Comparison of ENCODE assay signal across 8 cellular contexts in genomic region chr20:38217791-38218565, GRCh38. TPM values are rescaled to one million over a fixed set of nuclear protein-coding genes. Genes with fewer than 3 reads are reported as not detected.
A peak's percentile ranks its signal among the peaks of the same experiment; 100 is the strongest.
DNase-seq lines count a peak whose midpoint lies in the region; ATAC-seq and TF ChIP-seq lines count a peak whose summit lies in the region.
"Had no signal": no experiment of that assay in that cellular context is flagged by ENCODE, and none has a peak within 500 bp of the region (broad histone marks: within the 10 kb centered on the region; RNA-seq: fewer than 3 reads in every experiment).

No MANE protein-coding gene starts in this region.

- intact Hi-C loops in HCT116 (cut with micrococcal nuclease): no loop called here
- intact Hi-C loops in right cardiac atrium (cut with DNase I): loop anchor here in 3 of 4 donors (5.0 kb wide), 3 partner anchors 51 to 161 kb away; partner anchors contain the start of gene TGM2 (in 1 of the 3)

- POLR2A ChIA-PET in HCT116 (lab: Charles Lee): no interaction called here

- H3K4me3 ChIP-seq in HCT116 (replicated peaks in 1 of 2; ENCODE audit: low read depth in 1 of 2, low read length in 2 of 2): peak overlapping the region in 1 of 2 experiments; percentile 26; a peak in 2 of 4 replicates
- no peak overlapping the region for H3K4me3 ChIP-seq in right cardiac atrium (ENCODE audit: low read length)
- no peak overlapping the region for H3K4me3 ChIP-seq in thoracic aorta

- TF ChIP-seq POLR2A in HCT116 (IDR thresholded peaks at IDR 0.05; ENCODE audit: borderline replicate concordance, extremely low read depth, insufficient read depth, insufficient read length): no peak

- WGBS in right cardiac atrium: 43% methylated on average over 15 of the region's 15 CpGs

- peak overlapping the region; percentile 46 for H3K9ac ChIP-seq in HCT116 (ENCODE audit: low read length)

- no peak overlapping the region for H3K27ac ChIP-seq in HCT116 (ENCODE audit: low read depth, low read length)
- peak overlapping the region; percentile 49 for H3K27ac ChIP-seq in right cardiac atrium (ENCODE audit: low read length)
- H3K27ac ChIP-seq in thoracic aorta: peak overlapping the region; percentile 45 to 52

- CTCF ChIA-PET in HCT116 (lab: Charles Lee): interaction anchor here (1.2 to 1.7 kb wide), 3 partner anchors 9 to 654 kb away, joined by 5 to 8 read pairs (median 5); no protein-coding TSS in a partner anchor

- BruUV-seq in HCT116 (replicated peaks; lab: Mats Ljungman, UMichigan): no TSS peak

- no peak overlapping the region for H2AFZ ChIP-seq in HCT116 (ENCODE audit: low read depth, low read length, poor library complexity, severe bottlenecking)

- H3K27me3 ChIP-seq in HCT116 (ENCODE audit: insufficient read depth, low read length): no peaks in the 10 kb centered on the region
- H3K27me3 ChIP-seq in right cardiac atrium (ENCODE audit: control insufficient read depth, insufficient read depth): no peaks in the 10 kb centered on the region
- H3K27me3 ChIP-seq in thoracic aorta (replicated peaks; ENCODE audit: insufficient read depth): no peaks in the 10 kb centered on the region

- no peaks in the 10 kb centered on the region for H3K79me2 ChIP-seq in HCT116 (ENCODE audit: insufficient read depth, low read length)

- no peaks in the 10 kb centered on the region for H4K20me1 ChIP-seq in HCT116 (ENCODE audit: insufficient read depth)

- H3K4me1 ChIP-seq in HCT116 (ENCODE audit: control insufficient read depth in 1 of 2, insufficient read depth in 2 of 2, low read length in 2 of 2) (peaks cover 8 to 34% of the 10 kb centered on the region in 2 experiments), right cardiac atrium (ENCODE audit: control insufficient read depth, insufficient read depth, low read length) (no peaks in the 10 kb centered on the region), thoracic aorta (ENCODE audit: control insufficient read depth in 1 of 2, low read depth in 2 of 2) (peaks cover 3 to 15% of the 10 kb centered on the region in 2 donors)

- RAD21 ChIA-PET in HCT116 (lab: Charles Lee; ENCODE audit: low non-redundant PET in 1 of 2, low total read pairs in 2 of 2, uncharacterized antibody in 2 of 2, unreplicated experiment in 2 of 2): interaction anchor here (0.9 to 1.4 kb wide), 2 partner anchors 160 kb away, joined by 3 to 4 read pairs; no protein-coding TSS in a partner anchor

- TF ChIP-seq RAD21 in HCT116 (IDR thresholded peaks at IDR 0.05; ENCODE audit: low read depth): no peak

- H3K36me3 ChIP-seq in HCT116 (ENCODE audit: control insufficient read depth in 1 of 2, insufficient read depth in 2 of 2, low read length in 2 of 2) (no peaks in the 10 kb centered on the region), thoracic aorta (peaks cover 6% of the 10 kb centered on the region)

- DNase-seq in HCT116 (ENCODE audit: low read depth, low spot score): peak; percentile 36
- DNase-seq in amniotic stem cell (lab: John Stamatoyannopoulos, UW): peak; percentile 96
- peak; percentile 80 to 84 (median 81) for DNase-seq in right cardiac atrium
- DNase-seq in thoracic aorta (ENCODE audit: low spot score): peak; percentile 68
- no peak for DNase-seq in stimulated activated CD4-positive, alpha-beta T cell treated with anti-CD3 and anti-CD28 coated beads, Interleukin-4, amount 100 ng/mL, for 1 hour
- DNase-seq: activated T-cell treated with anti-CD3 and anti-CD28 coated beads, Interleukin-2, amount 50 U/mL, for 48 hours had no signal

- H3K9me3 ChIP-seq in HCT116 (ENCODE audit: control insufficient read depth in 1 of 2, insufficient read depth in 1 of 2, low read depth in 1 of 2, low read length in 2 of 2) (no peaks in the 10 kb centered on the region), right cardiac atrium (ENCODE audit: control insufficient read depth, low read length) (no peaks in the 10 kb centered on the region), thoracic aorta (no peaks in the 10 kb centered on the region)

- H3K4me2 ChIP-seq in HCT116 (ENCODE audit: low read length): peak overlapping the region; percentile 73

- no peaks in the 10 kb centered on the region for H3K9me2 ChIP-seq in HCT116 (ENCODE audit: insufficient read depth)

- TF ChIP-seq CTCF in HCT116 (IDR thresholded peaks at IDR 0.05 in 2 of 3, conservative IDR thresholded peaks at IDR 0.05 in 1 of 3; ENCODE audit: borderline replicate concordance in 1 of 3, insufficient read depth in 1 of 3, low read depth in 2 of 3, low read length in 2 of 3) (no peak), thoracic aorta (IDR thresholded peaks at IDR 0.05) (no peak)

- ATAC-seq in HCT116 (peak; percentile 81), right cardiac atrium (peak; percentile 23 to 68), thoracic aorta (ENCODE audit: insufficient number of reproducible peaks, low FRiP score, low read depth) (peak; percentile 57), GM18498 (IDR thresholded peaks at IDR 0.05; ENCODE audit: unreplicated experiment) (no peak), GM18858 (IDR thresholded peaks at IDR 0.05; ENCODE audit: unreplicated experiment) (no peak)

TF ChIP-seq in HCT116, 20 proteins besides CTCF, POLR2A, EP300 and RAD21:
- TF ChIP-seq EGR1 (IDR thresholded peaks at IDR 0.05; ENCODE audit: low read depth): peak; percentile 91
- no peak for TF ChIP-seq EZH2phosphoT487 (IDR thresholded peaks at IDR 0.05; ENCODE audit: borderline replicate concordance)
- no peak for TF ChIP-seq ATF3 (IDR thresholded peaks at IDR 0.05)
- peak; percentile 70; the same call in 1 of the 2 replicates for TF ChIP-seq FOSL1 (IDR thresholded peaks at IDR 0.05; ENCODE audit: low read depth)
- TF ChIP-seq ZBTB33 (IDR thresholded peaks at IDR 0.05; ENCODE audit: extremely low read depth, insufficient replicate concordance, low read length): no peak

RNA-seq across cellular contexts. Expression of gene KIAA1755, which starts 42.6 kb away (rescaled TPM):
- total RNA-seq in HCT116 (2021; ENCODE audit: unreplicated experiment): not detected
- 0.04 TPM in 1 of 2 replicates, not detected in the other for polyA plus RNA-seq in HCT116 (2012)
- total RNA-seq in right cardiac atrium: 10 to 100 TPM; 13.6 to 18.7 (median 17.5) TPM
- 5.8 TPM for polyA plus RNA-seq in right cardiac atrium
- 10 to 100 TPM; 11.0 to 45.4 TPM for total RNA-seq in thoracic aorta

RNA-seq across cellular contexts. Expression of gene TGM2, which starts 52.9 kb away (rescaled TPM):
- total RNA-seq in HCT116 (2021; ENCODE audit: unreplicated experiment) (6.1 TPM), right cardiac atrium (1,000 to 10,000 TPM in 3 of 4 donors, 100 to 1,000 TPM in 1; 963 to 1,731 (median 1,257) TPM), thoracic aorta (100 to 1,000 TPM; 371 to 755 TPM)
- 8.2 and 9.5 TPM in 2 replicates for polyA plus RNA-seq in HCT116 (2012)
- 447 TPM for polyA plus RNA-seq in right cardiac atrium

Comparison
In these comparisons a context has a peak if more than half of its experiments do, and no peak if none do; other contexts are left out.
1. ATAC-seq: peak in HCT116 (single experiment), right cardiac atrium (2 of 2) and thoracic aorta (single experiment); none in GM18498 (single experiment) and GM18858 (single experiment).
2. RNA of gene KIAA1755, which starts 42.6 kb away (total RNA-seq): 11.0 to 45.4 TPM in thoracic aorta and 13.6 to 18.7 TPM in right cardiac atrium; not detected in HCT116 (single experiment); every median in the first group is over 10 times any median in the second.
3. RNA of gene TGM2, which starts 52.9 kb away (total RNA-seq): 963 to 1,731 TPM in right cardiac atrium and 371 to 755 TPM in thoracic aorta; 6.1 TPM in HCT116 (single experiment); every median in the first group is over 10 times any median in the second.